In the genomic region with DNA sequence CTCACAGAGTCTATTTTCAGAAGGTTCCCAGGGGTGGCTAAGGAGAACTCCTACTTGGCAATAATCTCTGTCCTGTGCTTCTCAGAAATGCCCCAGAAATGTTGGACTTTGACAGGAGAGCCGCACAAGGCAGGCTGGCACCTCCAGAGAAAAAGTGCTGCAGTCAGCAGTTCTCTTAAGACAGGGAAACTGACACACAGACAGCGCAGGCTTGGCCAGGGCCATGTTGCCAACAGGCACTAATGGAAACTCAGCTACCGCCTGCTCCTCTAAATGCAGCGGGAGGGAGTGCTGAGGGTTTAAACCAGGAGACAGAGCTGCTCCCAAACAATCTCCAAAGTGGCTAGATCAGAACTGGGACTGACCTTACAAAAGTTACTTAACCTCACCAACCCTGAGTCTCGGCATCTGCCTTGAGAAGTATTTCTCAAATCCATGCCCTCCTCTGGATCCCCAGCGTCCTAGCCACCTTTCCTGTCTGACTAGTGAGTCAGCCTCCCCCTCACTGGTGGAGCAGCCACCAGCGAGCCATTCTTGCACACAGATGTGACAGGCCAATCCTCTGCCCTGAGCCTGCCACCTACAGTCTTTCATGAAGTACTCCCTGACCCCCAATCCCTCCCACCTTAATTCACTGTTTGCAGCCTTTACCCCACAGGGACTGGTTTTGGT, we compare ENCODE assay signal across 10 cellular contexts.
DNase-seq lines count a peak whose midpoint lies in the region; ATAC-seq and TF ChIP-seq lines count a peak whose summit lies in the region.
"Had no signal": no experiment of that assay in that cellular context is flagged by ENCODE, and none has a peak within 500 bp of the region (broad histone marks: within the 10 kb centered on the region; RNA-seq: fewer than 3 reads in every experiment).

No MANE protein-coding gene starts in this region.

- no peak for DNase-seq in CD4-positive, CD25-positive, alpha-beta regulatory T cell
- DNase-seq in MV-4-11 (lab: John Stamatoyannopoulos, UW) (peak; percentile 56), choroid plexus epithelial cell (ENCODE audit: low read depth) (peak; percentile 43), natural killer cell (no peak), NCI-H345 (lab: John Stamatoyannopoulos, UW) (no peak)
- DNase-seq: NCI-H2107; stimulated activated CD4-positive, alpha-beta T cell treated with anti-CD3 and anti-CD28 coated beads, Interleukin-4, amount 100 ng/mL, for 1 hour had no signal

- peaks cover 52% of the 10 kb centered on the region for H3K36me3 Mint-ChIP-seq in CD4-positive, CD25-positive, alpha-beta regulatory T cell
- H3K36me3 Mint-ChIP-seq in natural killer cell: peaks cover 7% of the 10 kb centered on the region

- no peaks in the 10 kb centered on the region for H3K27me3 ChIP-seq in CD4-positive, CD25-positive, alpha-beta regulatory T cell (ENCODE audit: control insufficient read depth, insufficient read depth, low read length)

- H3K9me3 ChIP-seq in CD4-positive, CD25-positive, alpha-beta regulatory T cell (ENCODE audit: control insufficient read depth in 2 of 2, low read length in 2 of 2): no peaks in the 10 kb centered on the region

- H3K4me3 ChIP-seq in CD4-positive, CD25-positive, alpha-beta regulatory T cell (ENCODE audit: low read depth, low read length): no peak overlapping the region
- H3K4me3 ChIP-seq in choroid plexus epithelial cell (ENCODE audit: low read depth, low read length): no peak overlapping the region

- H3K36me3 ChIP-seq in CD4-positive, CD25-positive, alpha-beta regulatory T cell (ENCODE audit: control insufficient read depth, insufficient read depth, low read length): peaks cover 91% of the 10 kb centered on the region

- peaks cover 6 to 16% (median 11%) of the 10 kb centered on the region in 4 donors for H3K4me1 Mint-ChIP-seq in CD4-positive, CD25-positive, alpha-beta regulatory T cell
- peaks cover 29 to 43% of the 10 kb centered on the region in 2 donors for H3K4me1 Mint-ChIP-seq in natural killer cell

- H3K27me3 Mint-ChIP-seq in CD4-positive, CD25-positive, alpha-beta regulatory T cell: no peaks in the 10 kb centered on the region
- H3K27me3 Mint-ChIP-seq in natural killer cell (ENCODE audit: low read depth in 2 of 2): no peaks in the 10 kb centered on the region

- no peaks in the 10 kb centered on the region for H3K9me3 Mint-ChIP-seq in CD4-positive, CD25-positive, alpha-beta regulatory T cell
- no peaks in the 10 kb centered on the region for H3K9me3 Mint-ChIP-seq in natural killer cell

- no peaks in the 10 kb centered on the region for H3K4me1 ChIP-seq in CD4-positive, CD25-positive, alpha-beta regulatory T cell (ENCODE audit: control insufficient read depth, insufficient read depth, low read length, poor library complexity, severe bottlenecking)

- no peak overlapping the region for H3K27ac ChIP-seq in CD4-positive, CD25-positive, alpha-beta regulatory T cell (ENCODE audit: insufficient read depth, low read length, poor library complexity, severe bottlenecking)

- intact Hi-C loops in natural killer cell (cut with micrococcal nuclease): no loop called here

- no peak for ATAC-seq in CD4-positive, CD25-positive, alpha-beta regulatory T cell (ENCODE audit: low read depth in 2 of 2)
- ATAC-seq in natural killer cell (peak in 2 of 3 donors; percentile 36 to 64), HG03565 (IDR thresholded peaks at IDR 0.05; ENCODE audit: unreplicated experiment) (no peak), GM21576 (IDR thresholded peaks at IDR 0.05; ENCODE audit: unreplicated experiment) (no peak), GM18502 (IDR thresholded peaks at IDR 0.05; ENCODE audit: poor library complexity, unreplicated experiment) (no peak)

- H3K27ac Mint-ChIP-seq in CD4-positive, CD25-positive, alpha-beta regulatory T cell: peak overlapping the region; percentile 38 to 89 (median 81)
- peak overlapping the region; percentile 62 to 92 for H3K27ac Mint-ChIP-seq in natural killer cell

- TF ChIP-seq CTCF in choroid plexus epithelial cell (conservative IDR thresholded peaks at IDR 0.05; ENCODE audit: low read depth, low read length) (no peak), natural killer cell (IDR thresholded peaks at IDR 0.05) (no peak)

- peak overlapping the region in 1 of 4 donors; percentile 4 for H3K4me3 Mint-ChIP-seq in CD4-positive, CD25-positive, alpha-beta regulatory T cell
- peak overlapping the region; percentile 64 for H3K4me3 Mint-ChIP-seq in natural killer cell

Comparison
In these comparisons a context has a peak if more than half of its experiments do, and no peak if none do; other contexts are left out.
1. ATAC-seq: peak in natural killer cell (2 of 3); none in CD4-positive, CD25-positive, alpha-beta regulatory T cell (0 of 2), HG03565 (single experiment), GM21576 (single experiment) and GM18502 (single experiment).
2. DNase-seq: peak in MV-4-11 (single experiment) and choroid plexus epithelial cell (single experiment); none in CD4-positive, CD25-positive, alpha-beta regulatory T cell (0 of 3), natural killer cell (single experiment) and NCI-H345 (single experiment).